In the genomic region with DNA sequence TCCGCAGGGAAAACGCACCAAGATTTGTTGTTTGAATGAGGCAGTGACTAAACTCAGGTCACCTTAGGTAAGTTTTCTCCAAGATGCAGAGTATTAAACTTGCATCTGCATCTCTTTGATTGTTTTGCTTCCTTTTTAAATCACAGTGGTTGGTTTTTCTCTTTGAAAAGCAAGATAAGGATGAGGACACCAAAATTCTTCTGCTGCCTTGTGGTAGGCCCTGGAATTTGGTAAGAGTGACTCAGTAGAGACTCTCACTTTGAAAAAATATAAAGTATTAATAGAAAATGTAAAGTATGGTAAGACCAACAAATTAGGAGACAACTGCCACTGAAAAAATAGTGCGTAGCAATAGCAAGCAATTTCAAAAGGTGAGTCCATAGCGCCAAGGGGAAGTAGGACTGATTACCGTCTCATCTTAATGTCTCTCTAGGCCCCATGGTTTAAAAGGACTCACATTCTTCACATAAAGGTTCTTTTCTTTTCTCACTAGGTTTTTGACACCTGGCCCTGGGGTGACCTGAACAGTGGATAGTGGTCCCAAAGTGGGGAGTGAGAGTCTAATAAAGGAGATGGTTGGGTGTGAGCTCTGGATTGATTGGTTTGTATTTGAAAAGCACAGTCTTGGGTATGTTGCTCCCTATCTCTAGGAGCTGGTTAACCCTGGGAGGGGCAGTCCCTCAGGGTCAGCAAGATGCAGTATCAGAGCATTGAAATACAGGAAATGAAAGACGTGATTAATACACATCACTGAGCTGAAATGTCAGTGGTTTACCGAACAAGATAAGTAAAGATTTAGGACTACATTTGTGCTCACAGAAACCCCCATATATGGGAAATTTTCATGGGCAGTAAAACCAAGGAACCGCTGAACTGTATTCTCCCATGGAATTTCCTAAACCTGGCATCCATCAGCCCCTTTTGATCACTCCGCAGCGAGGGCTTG, we compare ENCODE assay signal across 17 cellular contexts.
DNase-seq lines count a peak whose midpoint lies in the region; ATAC-seq, FAIRE-seq and TF ChIP-seq lines count a peak whose summit lies in the region.
"Had no signal": no experiment of that assay in that cellular context is flagged by ENCODE, and none has a peak within 500 bp of the region (broad histone marks: within the 10 kb centered on the region; RNA-seq: fewer than 3 reads in every experiment).

No MANE protein-coding gene starts in this region.

- H4K20me1 ChIP-seq in OCI-LY3 (ENCODE audit: insufficient read depth, low read length), result no peaks in the 10 kb centered on the region

- H3K27me3 ChIP-seq in OCI-LY3 (ENCODE audit: low read depth, low read length) (peaks cover 80% of the 10 kb centered on the region), upper lobe of right lung (no peaks in the 10 kb centered on the region)

- intact Hi-C loops in mucosa of descending colon (cut with DNase I, micrococcal nuclease) (no loop called here), upper lobe of right lung (cut with DNase I) (no loop called here), kidney (cut with DNase I) (no loop called here)

- no peaks in the 10 kb centered on the region for H3K36me3 ChIP-seq in OCI-LY3 (replicated peaks; ENCODE audit: low read depth, low read length)
- no peaks in the 10 kb centered on the region for H3K36me3 ChIP-seq in mucosa of descending colon (ENCODE audit: low read depth)
- H3K36me3 ChIP-seq in upper lobe of right lung, result no peaks in the 10 kb centered on the region
- H3K36me3 ChIP-seq in kidney (ENCODE audit: control insufficient read depth in 1 of 2, insufficient read depth in 2 of 2, low read length in 2 of 2), result no peaks in the 10 kb centered on the region

- no peak for ATAC-seq in mucosa of descending colon
- no peak for ATAC-seq in upper lobe of right lung
- ATAC-seq: A549 had no signal

- no peaks in the 10 kb centered on the region for H3K9me3 ChIP-seq in OCI-LY3 (ENCODE audit: insufficient read depth, low read length)
- no peaks in the 10 kb centered on the region for H3K9me3 ChIP-seq in mucosa of descending colon
- H3K9me3 ChIP-seq in upper lobe of right lung, result no peaks in the 10 kb centered on the region
- H3K9me3 ChIP-seq in kidney (ENCODE audit: control insufficient read depth in 1 of 2, low read length in 2 of 2), result no peaks in the 10 kb centered on the region
- H3K9me3 ChIP-seq: A549 had no signal

- H3K4me2 ChIP-seq in OCI-LY3 (ENCODE audit: low read length), result peak overlapping the region; percentile 56
- H3K4me2 ChIP-seq: A549, KMS-11 had no signal

- H3K9ac ChIP-seq in OCI-LY3 (ENCODE audit: low read length) (no peak overlapping the region), kidney (ENCODE audit: low read length in 2 of 2) (no peak overlapping the region)
- H3K9ac ChIP-seq: KMS-11, parathyroid adenoma had no signal

- H3K4me3 ChIP-seq in OCI-LY3 (ENCODE audit: low read length) (peak overlapping the region; percentile 17), mucosa of descending colon (no peak overlapping the region), upper lobe of right lung (no peak overlapping the region), kidney (ENCODE audit: low read length in 2 of 2) (no peak overlapping the region)
- H3K4me3 ChIP-seq: A549 had no signal

- TF ChIP-seq CTCF in GM13976 (IDR thresholded peaks at IDR 0.05; ENCODE audit: borderline replicate concordance, control extremely low read depth, extremely low read depth, insufficient read depth, missing control alignments) (no peak), OCI-LY3 (IDR thresholded peaks at IDR 0.05; ENCODE audit: low read depth, low read length) (no peak), mucosa of descending colon (IDR thresholded peaks at IDR 0.05) (no peak), upper lobe of right lung (IDR thresholded peaks at IDR 0.05) (no peak), kidney (IDR thresholded peaks at IDR 0.05; ENCODE audit: borderline replicate concordance, extremely low read depth, insufficient read depth) (no peak)

- no peak for FAIRE-seq in kidney (lab: Jason Lieb, UNC)
- FAIRE-seq: endothelial cell of umbilical vein had no signal

- H2AFZ ChIP-seq in OCI-LY3 (ENCODE audit: low read depth, low read length), result no peak overlapping the region
- H2AFZ ChIP-seq: parathyroid adenoma had no signal

- peaks cover 24% of the 10 kb centered on the region for H3K4me1 ChIP-seq in OCI-LY3 (ENCODE audit: low read length)
- H3K4me1 ChIP-seq in mucosa of descending colon (ENCODE audit: low read depth), result no peaks in the 10 kb centered on the region
- H3K4me1 ChIP-seq in upper lobe of right lung, result peaks cover 3% of the 10 kb centered on the region
- H3K4me1 ChIP-seq in kidney (ENCODE audit: control insufficient read depth in 1 of 2, insufficient read depth in 1 of 2, low read depth in 1 of 2, low read length in 2 of 2), result peaks cover 0 to under 1% of the 10 kb centered on the region in 2 donors
- H3K4me1 ChIP-seq: A549, parathyroid adenoma had no signal

- H3K27ac ChIP-seq in OCI-LY3 (ENCODE audit: low read length), result peak overlapping the region; percentile 21
- no peak overlapping the region for H3K27ac ChIP-seq in upper lobe of right lung
- H3K27ac ChIP-seq in kidney (ENCODE audit: low read depth in 2 of 2, low read length in 2 of 2), result no peak overlapping the region
- H3K27ac ChIP-seq: A549, HL-60, KMS-11, parathyroid adenoma had no signal

- H3K79me2 ChIP-seq in OCI-LY3 (ENCODE audit: low read length), result no peaks in the 10 kb centered on the region
- H3K79me2 ChIP-seq: parathyroid adenoma had no signal

- DNase-seq in A172 (ENCODE audit: low spot score) (peak; percentile 66), GM13976 (ENCODE audit: low spot score) (peak; percentile 17), iris pigment epithelial cell (ENCODE audit: low read depth) (peak; percentile 25), mucosa of descending colon (no peak), upper lobe of right lung (no peak), kidney (no peak), inferior parietal cortex (ENCODE audit: extremely low spot score) (no peak)
- DNase-seq: activated CD4-positive, alpha-beta T cell treated with anti-CD3 and anti-CD28 coated beads for 4 hours; activated T-cell treated with anti-CD3 and anti-CD28 coated beads, Interleukin-2, amount 50 U/mL, for 24 hours; NCI-H1436; NCI-H446 had no signal

- in situ Hi-C loops in GM13976 (cut with MboI; ENCODE audit: low sequenced_read_pairs, unreplicated experiment), result no loop called here

Comparison
In these comparisons a context has a peak if more than half of its experiments do, and no peak if none do; other contexts are left out.
1. DNase-seq: peak in A172 (single experiment), GM13976 (single experiment) and iris pigment epithelial cell (single experiment); none in mucosa of descending colon (0 of 3), upper lobe of right lung (single experiment), kidney (single experiment) and inferior parietal cortex (single experiment).